10 cellular contexts compared by ENCODE assay signal in the genomic region with DNA sequence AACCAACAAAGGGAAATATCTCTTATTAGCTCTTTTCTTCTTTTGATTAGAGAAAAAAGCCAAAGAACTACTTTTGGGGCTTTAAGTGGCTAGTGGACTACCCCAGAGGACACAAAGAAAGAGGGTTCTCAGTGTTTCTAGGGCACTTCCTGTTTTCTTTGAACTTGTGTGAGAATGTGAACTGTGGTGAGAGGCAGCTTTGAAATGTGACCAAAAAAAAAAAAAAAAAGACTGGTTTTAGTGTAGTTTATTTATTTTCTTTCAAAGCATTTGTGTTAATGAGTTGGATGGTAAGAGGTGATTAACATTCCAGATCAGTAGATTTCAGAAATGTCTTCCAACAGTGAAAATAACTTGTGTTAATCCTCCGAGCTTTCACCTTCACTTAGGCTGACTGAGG. TPM values are rescaled to one million over a fixed set of nuclear protein-coding genes. Genes with fewer than 3 reads are reported as not detected.
DNase-seq lines count a peak whose midpoint lies in the region; ATAC-seq lines count a peak whose summit lies in the region.
"Had no signal": no experiment of that assay in that cellular context is flagged by ENCODE, and none has a peak within 500 bp of the region (broad histone marks: within the 10 kb centered on the region; RNA-seq: fewer than 3 reads in every experiment).

No MANE protein-coding gene starts in this region.

- H3K9ac ChIP-seq in mesendoderm (ENCODE audit: low read length): no peak overlapping the region

- H2BK5ac ChIP-seq in mesendoderm (ENCODE audit: low read length): no peak overlapping the region

- no peak overlapping the region for H3K56ac ChIP-seq in mesendoderm (ENCODE audit: low read length)

- no peaks in the 10 kb centered on the region for H3K27me3 ChIP-seq in mesendoderm (ENCODE audit: insufficient read depth, low read length, poor library complexity)
- H3K27me3 ChIP-seq: body of pancreas had no signal

- no peak overlapping the region for H3K18ac ChIP-seq in mesendoderm (ENCODE audit: low read length)

- ATAC-seq in GM18517 (IDR thresholded peaks at IDR 0.05; ENCODE audit: unreplicated experiment): peak; percentile 47
- peak; percentile 62 for ATAC-seq in HG02798 (IDR thresholded peaks at IDR 0.05; ENCODE audit: poor library complexity, unreplicated experiment)
- no peak for ATAC-seq in HG03045 (IDR thresholded peaks at IDR 0.05; ENCODE audit: unreplicated experiment)
- ATAC-seq: body of pancreas had no signal

- H4K8ac ChIP-seq in mesendoderm (ENCODE audit: low read depth, low read length): no peak overlapping the region

- no peak overlapping the region for H3K4ac ChIP-seq in mesendoderm (ENCODE audit: low read depth, low read length)

- no peak overlapping the region for H3K4me3 ChIP-seq in mesendoderm (ENCODE audit: low read length)
- H3K4me3 ChIP-seq: body of pancreas, lung had no signal

- whole genome bisulfite sequencing in mesendoderm (ENCODE audit: extremely low coverage, insufficient coverage, low lambda C conversion rate): no CpG with 5 or more reads among the region's 1 CpG

- H4K5ac ChIP-seq in mesendoderm (ENCODE audit: low read length): no peak overlapping the region

- H2BK15ac ChIP-seq in mesendoderm (replicated peaks; ENCODE audit: low read depth): no peak overlapping the region

- H3K79me1 ChIP-seq in mesendoderm (ENCODE audit: low read length): no peaks in the 10 kb centered on the region

- DNase-seq in OCI-M1 (lab: John Stamatoyannopoulos, UW) (peak; percentile 51), mesendoderm (peak; percentile 48), EL (no peak), cortex of kidney (lab: John Stamatoyannopoulos, UW) (no peak)
- DNase-seq in stimulated activated CD4-positive, alpha-beta T cell treated with anti-CD3 and anti-CD28 coated beads, Interleukin-1b, Interleukin-23, amount 100 ng/mL, for 48 hours: no peak
- DNase-seq: body of pancreas had no signal

- no peak overlapping the region for H2BK120ac ChIP-seq in mesendoderm (ENCODE audit: low read depth, low read length)

- no peak overlapping the region for H3K27ac ChIP-seq in mesendoderm (ENCODE audit: low read depth, low read length)
- H3K27ac ChIP-seq: body of pancreas had no signal

- H3K4me2 ChIP-seq in mesendoderm (ENCODE audit: low read length): no peak overlapping the region

- H2AK5ac ChIP-seq in mesendoderm (ENCODE audit: low read length): no peak overlapping the region

- no peak overlapping the region for H3K23ac ChIP-seq in mesendoderm (ENCODE audit: low read length)

- H3K79me2 ChIP-seq in mesendoderm (ENCODE audit: control insufficient read depth, insufficient read depth, low read length): no peaks in the 10 kb centered on the region

- H3K36me3 ChIP-seq in mesendoderm (ENCODE audit: control insufficient read depth, insufficient read depth, low read length): no peaks in the 10 kb centered on the region

- H3K4me1 ChIP-seq in mesendoderm (ENCODE audit: control insufficient read depth, low read depth, low read length): no peaks in the 10 kb centered on the region

RNA-seq across cellular contexts. Expression of a gene that starts 32.4 kb away (rescaled TPM):
- polyA plus RNA-seq in mesendoderm (2013, experiment 1 of 2): 39.8 TPM
- polyA plus RNA-seq in mesendoderm (2013, experiment 2 of 2): 41.1 TPM

Comparison
In these comparisons a context has a peak if more than half of its experiments do, and no peak if none do; other contexts are left out.
1. DNase-seq: peak in OCI-M1 (single experiment) and mesendoderm (single experiment); none in stimulated activated CD4-positive, alpha-beta T cell treated with anti-CD3 and anti-CD28 coated beads, Interleukin-1b, Interleukin-23, amount 100 ng/mL, for 48 hours (single experiment), EL (single experiment) and cortex of kidney (single experiment).